ENCODE assay signal across 9 cellular contexts in genomic region chr12:67161322-67161918, GRCh38.
A peak's percentile ranks its signal among the peaks of the same experiment; 100 is the strongest.
DNase-seq lines count a peak whose midpoint lies in the region; ATAC-seq, FAIRE-seq and TF ChIP-seq lines count a peak whose summit lies in the region.
"Had no signal": no experiment of that assay in that cellular context is flagged by ENCODE, and none has a peak within 500 bp of the region (broad histone marks: within the 10 kb centered on the region; RNA-seq: fewer than 3 reads in every experiment).

No MANE protein-coding gene starts in this region.

- no peaks in the 10 kb centered on the region for H3K36me3 ChIP-seq in fibroblast of lung (ENCODE audit: control insufficient read depth, insufficient read depth, low read length)

- H3K79me2 ChIP-seq in fibroblast of lung (ENCODE audit: control insufficient read depth, insufficient read depth, low read length) = no peaks in the 10 kb centered on the region

- no peak overlapping the region for H3K27ac Mint-ChIP-seq in WTC11
- H3K27ac Mint-ChIP-seq: stimulated activated naive CD8-positive, alpha-beta T cell treated with anti-CD3 and anti-CD28 coated beads, Interleukin-15, Interleukin-2, amounts not matched to agents 100 ng/mL and 50 ng/mL, for 24 hours had no signal

- no peaks in the 10 kb centered on the region for H3K27me3 Mint-ChIP-seq in WTC11 (ENCODE audit: low read depth)

- ATAC-seq in GM19023 (IDR thresholded peaks at IDR 0.05; ENCODE audit: unreplicated experiment) (peak; percentile 70), WTC11 (peak; percentile 61), GM19395 (IDR thresholded peaks at IDR 0.05; ENCODE audit: unreplicated experiment) (no peak)

- POLR2A ChIA-PET in WTC11 (lab: Charles Lee) = no interaction called here

- no peak overlapping the region for H3K4me2 ChIP-seq in fibroblast of lung (ENCODE audit: extremely low read depth, insufficient read depth, low read length)

- H3K9me3 Mint-ChIP-seq in WTC11 = peaks cover 4% of the 10 kb centered on the region
- H3K9me3 Mint-ChIP-seq: stimulated activated naive CD8-positive, alpha-beta T cell treated with anti-CD3 and anti-CD28 coated beads, Interleukin-15, Interleukin-2, amounts not matched to agents 100 ng/mL and 50 ng/mL, for 24 hours had no signal

- TF ChIP-seq CTCF in D721Med (IDR thresholded peaks at IDR 0.05; ENCODE audit: insufficient read depth, missing control alignments) = peak; percentile 55
- TF ChIP-seq CTCF in WTC11 (IDR thresholded peaks at IDR 0.05) = peak; percentile 37
- peak; percentile 50 to 53 for TF ChIP-seq CTCF in fibroblast of lung (conservative IDR thresholded peaks at IDR 0.05 in 1 of 2, IDR thresholded peaks at IDR 0.05 in 1 of 2; ENCODE audit: low read depth in 1 of 2, low read length in 2 of 2)

- CTCF ChIA-PET in WTC11 (lab: Charles Lee) = interaction anchor here (0.6 to 2.4 kb wide), 31 partner anchors 13 to 467 kb away, joined by 3 to 44 read pairs (median 4); no protein-coding TSS in a partner anchor

- peak; percentile 6 for FAIRE-seq in D721Med (lab: Jason Lieb, UNC)

- H3K27me3 ChIP-seq in fibroblast of lung (ENCODE audit: control insufficient read depth, insufficient read depth, low read length) = no peaks in the 10 kb centered on the region

- H3K4me3 ChIP-seq in fibroblast of lung (replicated peaks in 1 of 4; ENCODE audit: control extremely low read depth in 1 of 4, insufficient read depth in 1 of 4, low read depth in 3 of 4, low read length in 4 of 4) = no peak overlapping the region

- no peaks in the 10 kb centered on the region for H3K9me3 ChIP-seq in fibroblast of lung (ENCODE audit: control insufficient read depth, insufficient read depth, low read depth, low read length)

- no peak overlapping the region for H3K27ac ChIP-seq in fibroblast of lung (ENCODE audit: insufficient read depth, low read length)

- no peaks in the 10 kb centered on the region for H3K36me3 Mint-ChIP-seq in WTC11

- no peaks in the 10 kb centered on the region for H4K20me1 ChIP-seq in fibroblast of lung (ENCODE audit: control insufficient read depth, extremely low read depth, insufficient read depth, low read length)

- H3K4me1 ChIP-seq in fibroblast of lung (ENCODE audit: control insufficient read depth, extremely low read depth, insufficient read depth, low read length) = no peaks in the 10 kb centered on the region

- H3K4me1 Mint-ChIP-seq in WTC11 = 0 out of 2 replicates have a peak, but pooled peaks cover 2% of the 10 kb centered on the region

- H2AFZ ChIP-seq in fibroblast of lung (ENCODE audit: low read length) = no peak overlapping the region

- DNase-seq in D721Med (ENCODE audit: insufficient read length, low spot score) = no peak
- peak; percentile 11 for DNase-seq in HuH-7.5 (ENCODE audit: low spot score)
- peak; percentile 43 for DNase-seq in WTC11 (ENCODE audit: low spot score)
- peak; percentile 22 to 29 for DNase-seq in fibroblast of lung (ENCODE audit: low read depth in 2 of 2)
- peak; percentile 54 for DNase-seq in renal cortical epithelial cell (ENCODE audit: low read depth)
- DNase-seq in DMS79 (lab: John Stamatoyannopoulos, UW) = no peak

- H3K4me3 Mint-ChIP-seq in WTC11 = no peak overlapping the region
- H3K4me3 Mint-ChIP-seq: stimulated activated naive CD8-positive, alpha-beta T cell treated with anti-CD3 and anti-CD28 coated beads, Interleukin-15, Interleukin-2, amounts not matched to agents 100 ng/mL and 50 ng/mL, for 24 hours had no signal

- H3K9ac ChIP-seq in fibroblast of lung (ENCODE audit: insufficient read depth, low read length) = no peak overlapping the region

TF ChIP-seq in WTC11, 78 proteins besides CTCF, POLR2A, EP300 and RAD21:
- TF ChIP-seq NR3C1 (CRISPR knock-in tag; conservative IDR thresholded peaks at IDR 0.05; ENCODE audit: low read depth) (no peak), SMAD4 (CRISPR knock-in tag; IDR thresholded peaks at IDR 0.05) (no peak), E2F4 (CRISPR knock-in tag; IDR thresholded peaks at IDR 0.05; ENCODE audit: borderline replicate concordance, low read depth) (no peak), RELA (CRISPR knock-in tag; IDR thresholded peaks at IDR 0.05; ENCODE audit: borderline replicate concordance) (no peak), ZNF219 (CRISPR knock-in tag; IDR thresholded peaks at IDR 0.05; ENCODE audit: borderline replicate concordance) (no peak), FOXK1 (CRISPR knock-in tag; IDR thresholded peaks at IDR 0.05) (no peak), ZNF671 (CRISPR knock-in tag; IDR thresholded peaks at IDR 0.05) (no peak), OVOL2 (CRISPR knock-in tag; IDR thresholded peaks at IDR 0.05; ENCODE audit: borderline replicate concordance) (no peak), NFYB (CRISPR knock-in tag; conservative IDR thresholded peaks at IDR 0.05; ENCODE audit: low read depth) (no peak), NFE2L1 (CRISPR knock-in tag; IDR thresholded peaks at IDR 0.05) (no peak), ZNF396 (CRISPR knock-in tag; IDR thresholded peaks at IDR 0.05; ENCODE audit: borderline replicate concordance) (no peak)
- TF ChIP-seq, protein P1, sequence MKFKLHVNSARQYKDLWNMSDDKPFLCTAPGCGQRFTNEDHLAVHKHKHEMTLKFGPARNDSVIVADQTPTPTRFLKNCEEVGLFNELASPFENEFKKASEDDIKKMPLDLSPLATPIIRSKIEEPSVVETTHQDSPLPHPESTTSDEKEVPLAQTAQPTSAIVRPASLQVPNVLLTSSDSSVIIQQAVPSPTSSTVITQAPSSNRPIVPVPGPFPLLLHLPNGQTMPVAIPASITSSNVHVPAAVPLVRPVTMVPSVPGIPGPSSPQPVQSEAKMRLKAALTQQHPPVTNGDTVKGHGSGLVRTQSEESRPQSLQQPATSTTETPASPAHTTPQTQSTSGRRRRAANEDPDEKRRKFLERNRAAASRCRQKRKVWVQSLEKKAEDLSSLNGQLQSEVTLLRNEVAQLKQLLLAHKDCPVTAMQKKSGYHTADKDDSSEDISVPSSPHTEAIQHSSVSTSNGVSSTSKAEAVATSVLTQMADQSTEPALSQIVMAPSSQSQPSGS (CRISPR knock-in tag; IDR thresholded peaks at IDR 0.05; ENCODE audit: borderline replicate concordance, low read depth) = no peak
- TF ChIP-seq, protein P2, sequence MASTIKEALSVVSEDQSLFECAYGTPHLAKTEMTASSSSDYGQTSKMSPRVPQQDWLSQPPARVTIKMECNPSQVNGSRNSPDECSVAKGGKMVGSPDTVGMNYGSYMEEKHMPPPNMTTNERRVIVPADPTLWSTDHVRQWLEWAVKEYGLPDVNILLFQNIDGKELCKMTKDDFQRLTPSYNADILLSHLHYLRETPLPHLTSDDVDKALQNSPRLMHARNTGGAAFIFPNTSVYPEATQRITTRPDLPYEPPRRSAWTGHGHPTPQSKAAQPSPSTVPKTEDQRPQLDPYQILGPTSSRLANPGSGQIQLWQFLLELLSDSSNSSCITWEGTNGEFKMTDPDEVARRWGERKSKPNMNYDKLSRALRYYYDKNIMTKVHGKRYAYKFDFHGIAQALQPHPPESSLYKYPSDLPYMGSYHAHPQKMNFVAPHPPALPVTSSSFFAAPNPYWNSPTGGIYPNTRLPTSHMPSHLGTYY (CRISPR knock-in tag; IDR thresholded peaks at IDR 0.05) = no peak
TF ChIP-seq in WTC11: peak in this region for 0.

Comparison
In these comparisons a context has a peak if more than half of its experiments do, and no peak if none do; other contexts are left out.
1. DNase-seq: peak in HuH-7.5 (single experiment), WTC11 (single experiment), fibroblast of lung (2 of 2) and renal cortical epithelial cell (single experiment); none in D721Med (single experiment) and DMS79 (single experiment).
2. Peak in every context shown above with its lines, with median percentiles within 50 percentile points of each other: CTCF ChIP-seq.